Comparison of ENCODE assay signal across 1 cellular context in genomic region chr16:62870554-62870953, GRCh38.
TF ChIP-seq lines count a peak whose summit lies in the region.

No MANE protein-coding gene starts in this region.

TF ChIP-seq in neural cell, 6 proteins besides CTCF, POLR2A, EP300 and RAD21 (continued from another document):
- TF ChIP-seq REST (IDR thresholded peaks at IDR 0.05; ENCODE audit: borderline replicate concordance) = no peak
TF ChIP-seq in neural cell: peak in this region for 1.
